In genomic region chr7:66655113-66655806, GRCh38 we compare ENCODE assay signal across 7 cellular contexts. TPM values are rescaled to one million over a fixed set of nuclear protein-coding genes. Genes with fewer than 3 reads are reported as not detected.
DNase-seq lines count a peak whose midpoint lies in the region; ATAC-seq and TF ChIP-seq lines count a peak whose summit lies in the region.
"Not testable (repeated sequence)": the region's sequence is repeated elsewhere in the genome, so short reads cannot be mapped to it uniquely, and the experiment has no call there.

No MANE protein-coding gene starts in this region.

- not testable (repeated sequence) for H3K9me3 ChIP-seq in iPS-15b (ENCODE audit: control insufficient read depth, insufficient read depth, low read length)

- not testable (repeated sequence) for H3K9me3 Mint-ChIP-seq in activated CD4-positive, alpha-beta memory T cell treated with anti-CD3 and anti-CD28 coated beads for 36 hours

- H3K9ac ChIP-seq in iPS-15b (ENCODE audit: low read depth, low read length): peak overlapping the region; percentile 92

- H3K4me3 Mint-ChIP-seq in activated CD4-positive, alpha-beta memory T cell treated with anti-CD3 and anti-CD28 coated beads for 36 hours: peak overlapping the region; percentile 94

- TF ChIP-seq CTCF in GM12865 (IDR thresholded peaks at IDR 0.05; ENCODE audit: insufficient read depth, low read depth, low read length, missing control alignments); omental fat pad (IDR thresholded peaks at IDR 0.05): not testable (repeated sequence)

- H3K4me3 ChIP-seq in GM12865 (ENCODE audit: low read depth, low read length) (peak overlapping the region; percentile 97), iPS-15b (ENCODE audit: low read depth, low read length) (peak overlapping the region; percentile 85)

- H3K36me3 Mint-ChIP-seq in activated CD4-positive, alpha-beta memory T cell treated with anti-CD3 and anti-CD28 coated beads for 36 hours: not testable (repeated sequence)

- H3K27me3 Mint-ChIP-seq in activated CD4-positive, alpha-beta memory T cell treated with anti-CD3 and anti-CD28 coated beads for 36 hours: not testable (repeated sequence)

- H3K4me1 ChIP-seq in iPS-15b (ENCODE audit: control insufficient read depth, insufficient read depth, low read length): not testable (repeated sequence)

- POLR2A ChIA-PET in activated CD4-positive, alpha-beta memory T cell treated with anti-CD3 and anti-CD28 coated beads for 36 hours (lab: Charles Lee): interaction anchor here (1.2 to 2.6 kb wide), 5 partner anchors 24 to 189 kb away, joined by 3 to 12 read pairs (median 9); partner anchors contain the start of genes KCTD7 and RABGEF1

- H3K4me1 Mint-ChIP-seq in activated CD4-positive, alpha-beta memory T cell treated with anti-CD3 and anti-CD28 coated beads for 36 hours (ENCODE audit: low read depth): peaks cover 23% of the 10 kb centered on the region

- DNase-seq in GM12865 (ENCODE audit: low read depth) (peak; percentile 41), NCI-H2227 (lab: John Stamatoyannopoulos, UW; ENCODE audit: unreplicated experiment) (peak; percentile 61), dedifferentiated amniotic fluid mesenchymal stem cell (ENCODE audit: extremely low spot score) (peak; percentile 36)
- peak; percentile 46 for DNase-seq in activated CD4-positive, alpha-beta memory T cell treated with anti-CD3 and anti-CD28 coated beads for 36 hours
- DNase-seq in omental fat pad (ENCODE audit: low spot score): not testable (repeated sequence)

- intact Hi-C loops in activated CD4-positive, alpha-beta memory T cell treated with anti-CD3 and anti-CD28 coated beads for 36 hours (cut with micrococcal nuclease): loop anchor here (10.0 kb wide), 1 partner anchor 190 kb away; no protein-coding TSS in a partner anchor

- peak overlapping the region; percentile 96 for H3K27ac Mint-ChIP-seq in activated CD4-positive, alpha-beta memory T cell treated with anti-CD3 and anti-CD28 coated beads for 36 hours

- CTCF ChIA-PET in activated CD4-positive, alpha-beta memory T cell treated with anti-CD3 and anti-CD28 coated beads for 36 hours (lab: Charles Lee): interaction anchor here (1.1 kb wide), 1 partner anchor 60 kb away, joined by 3 read pairs; no protein-coding TSS in a partner anchor

- not testable (repeated sequence) for H3K27me3 ChIP-seq in iPS-15b (ENCODE audit: control insufficient read depth, insufficient read depth, low read length)

- not testable (repeated sequence) for H3K36me3 ChIP-seq in iPS-15b (ENCODE audit: control insufficient read depth, insufficient read depth, low read length)

- ATAC-seq in HG02870 (IDR thresholded peaks at IDR 0.05; ENCODE audit: unreplicated experiment): peak; percentile 20
- ATAC-seq in omental fat pad (ENCODE audit: low FRiP score): peak; percentile 65

RNA-seq across cellular contexts. Expression of gene KCTD7, which starts 26.6 kb away (rescaled TPM):
- total RNA-seq in activated CD4-positive, alpha-beta memory T cell treated with anti-CD3 and anti-CD28 coated beads for 36 hours: 1 to 10 TPM; 7.4 to 8.2 TPM
- 10 to 100 TPM; 14.2 to 26.8 (median 14.6) TPM for total RNA-seq in omental fat pad
